ENCODE assay signal across 8 cellular contexts in genomic region chr1:223142795-223143759, GRCh38. TPM values are rescaled to one million over a fixed set of nuclear protein-coding genes. Genes with fewer than 3 reads are reported as not detected.
DNase-seq lines count a peak whose midpoint lies in the region; ATAC-seq and TF ChIP-seq lines count a peak whose summit lies in the region.

TSS of gene TLR5 (minus strand) at chr1:223143248. CDS start at chr1:223113031, 30,217 bp downstream.

- ATAC-seq in GM19395 (IDR thresholded peaks at IDR 0.05; ENCODE audit: unreplicated experiment), result peak; percentile 91
- peak; percentile 83 for ATAC-seq in HG03520 (IDR thresholded peaks at IDR 0.05; ENCODE audit: unreplicated experiment)

- H3K27ac ChIP-seq in effector memory CD4-positive, alpha-beta T cell (ENCODE audit: insufficient read depth, low read length, poor library complexity, severe bottlenecking), result peak within 1 kb of the TSS; percentile 52

- H3K27me3 ChIP-seq in effector memory CD4-positive, alpha-beta T cell (replicated peaks; ENCODE audit: control insufficient read depth, insufficient read depth, low read length, poor library complexity, severe bottlenecking), result no peaks in the 10 kb centered on the region

- peaks cover 20 to 31% of the 10 kb centered on the region in 2 donors for H3K36me3 Mint-ChIP-seq in CD14-positive monocyte

- no peaks in the 10 kb centered on the region for H3K9me3 ChIP-seq in effector memory CD4-positive, alpha-beta T cell (ENCODE audit: control insufficient read depth, low read length)

- peak; percentile 88 for TF ChIP-seq CTCF in CD14-positive monocyte (IDR thresholded peaks at IDR 0.05)

- H3K9me3 Mint-ChIP-seq in CD14-positive monocyte, result peaks cover 4 to 12% (median 11%) of the 10 kb centered on the region in 7 donors

- H3K4me3 Mint-ChIP-seq in CD14-positive monocyte, result peak within 1 kb of the TSS; percentile 76 to 90

- intact Hi-C loops in CD14-positive monocyte (cut with micrococcal nuclease), result loop anchor here in 1 of 2 donors (5.0 kb wide), 1 partner anchor 34 kb away; no protein-coding TSS in a partner anchor

- H3K36me3 ChIP-seq in effector memory CD4-positive, alpha-beta T cell (ENCODE audit: control insufficient read depth, insufficient read depth, low read length), result no peaks in the 10 kb centered on the region

- H3K27ac Mint-ChIP-seq in CD14-positive monocyte, result peak within 1 kb of the TSS; percentile 85 to 94 (median 93)

- H3K4me1 Mint-ChIP-seq in CD14-positive monocyte, result peaks cover 63% of the 10 kb centered on the region

- H3K4me3 ChIP-seq in effector memory CD4-positive, alpha-beta T cell (ENCODE audit: insufficient read depth, low read depth, low read length, poor library complexity, severe bottlenecking), result peak within 1 kb of the TSS; percentile 57

- H3K27me3 Mint-ChIP-seq in CD14-positive monocyte (ENCODE audit: low read depth in 3 of 3), result peaks cover 0 to 2% (median 0%) of the 10 kb centered on the region in 3 donors

- DNase-seq in CD14-positive monocyte (ENCODE audit: low spot score) (peak; percentile 81), NCI-H748 treated with DMSO at 0.1 percent for 48 hours (lab: John Stamatoyannopoulos, UW) (peak; percentile 30), mesenteric fat pad (ENCODE audit: low spot score) (peak; percentile 96)
- DNase-seq in activated CD8-positive, alpha-beta memory T cell treated with anti-CD3 and anti-CD28 coated beads for 1 hour (ENCODE audit: extremely low read depth in 1 of 2, low read depth in 1 of 2), result peak; percentile 51 to 86
- peak; percentile 73 to 80 (median 78) for DNase-seq in effector memory CD4-positive, alpha-beta T cell
- DNase-seq in stimulated activated CD8-positive, alpha-beta memory T cell treated with anti-CD3 and anti-CD28 coated beads, Interleukin-15, amount 100 ng/mL, for 24 hours (ENCODE audit: low read depth), result peak; percentile 84

- peaks cover 16% of the 10 kb centered on the region for H3K4me1 ChIP-seq in effector memory CD4-positive, alpha-beta T cell (ENCODE audit: control insufficient read depth, insufficient read depth, low read length, poor library complexity, severe bottlenecking)

RNA-seq across cellular contexts. Expression of gene TLR5, which starts in this region (rescaled TPM):
- 10 to 100 TPM; 45.7 to 58.0 TPM for polyA plus RNA-seq in CD14-positive monocyte
- total RNA-seq in mesenteric fat pad, result 10.5 TPM

Comparison
In these comparisons a context has a peak if more than half of its experiments do, and no peak if none do; other contexts are left out.
1. Peak in every context shown above with its lines: DNase-seq, ATAC-seq, H3K4me3 ChIP-seq and H3K27ac ChIP-seq.
2. DNase-seq: peak in every context shown above with its lines; median percentile 96 in mesenteric fat pad; 84 in stimulated activated CD8-positive, alpha-beta memory T cell treated with anti-CD3 and anti-CD28 coated beads, Interleukin-15, amount 100 ng/mL, for 24 hours; 81 in CD14-positive monocyte; 78 in effector memory CD4-positive, alpha-beta T cell; 68 in activated CD8-positive, alpha-beta memory T cell treated with anti-CD3 and anti-CD28 coated beads for 1 hour; 30 in NCI-H748 treated with DMSO at 0.1 percent for 48 hours.